ENCODE assay signal across 13 cellular contexts in genomic region chr11:121309688-121310087, GRCh38. TPM values are rescaled to one million over a fixed set of nuclear protein-coding genes. Genes with fewer than 3 reads are reported as not detected.
A peak's percentile ranks its signal among the peaks of the same experiment; 100 is the strongest.
DNase-seq lines count a peak whose midpoint lies in the region; ATAC-seq and TF ChIP-seq lines count a peak whose summit lies in the region.
"Had no signal": no experiment of that assay in that cellular context is flagged by ENCODE, and none has a peak within 500 bp of the region (broad histone marks: within the 10 kb centered on the region; RNA-seq: fewer than 3 reads in every experiment).

No MANE protein-coding gene starts in this region.

- H3K4me3 ChIP-seq in GM12864 (ENCODE audit: low read depth, low read length), result no peak overlapping the region

- TF ChIP-seq CTCF in GM12864 (IDR thresholded peaks at IDR 0.05; ENCODE audit: low read depth, low read length, missing control alignments), result no peak

- DNase-seq in GM12864 (ENCODE audit: low read depth) (peak; percentile 59), NCI-H128 (lab: John Stamatoyannopoulos, UW; ENCODE audit: unreplicated experiment) (no peak), islet precursor cell (no peak), left lobe of liver (ENCODE audit: low spot score) (no peak)
- no peak for DNase-seq in effector CD4-positive, alpha-beta T cell
- DNase-seq: C1 segment of cervical spinal cord, foreskin melanocyte, mammary epithelial cell, retina, SW 1271 had no signal

- ATAC-seq in GM19043 (IDR thresholded peaks at IDR 0.05; ENCODE audit: low read depth, unreplicated experiment) (peak; percentile 84), HG02678 (IDR thresholded peaks at IDR 0.05; ENCODE audit: unreplicated experiment) (peak; percentile 88), HG03558 (IDR thresholded peaks at IDR 0.05; ENCODE audit: extremely low read depth, unreplicated experiment) (peak; percentile 86), left lobe of liver (no peak)

RNA-seq across cellular contexts. Expression of gene SC5D, which starts 17.1 kb away (rescaled TPM):
- 85.5 TPM for total RNA-seq in left lobe of liver
